ENCODE assay signal across 17 cellular contexts in the genomic region with DNA sequence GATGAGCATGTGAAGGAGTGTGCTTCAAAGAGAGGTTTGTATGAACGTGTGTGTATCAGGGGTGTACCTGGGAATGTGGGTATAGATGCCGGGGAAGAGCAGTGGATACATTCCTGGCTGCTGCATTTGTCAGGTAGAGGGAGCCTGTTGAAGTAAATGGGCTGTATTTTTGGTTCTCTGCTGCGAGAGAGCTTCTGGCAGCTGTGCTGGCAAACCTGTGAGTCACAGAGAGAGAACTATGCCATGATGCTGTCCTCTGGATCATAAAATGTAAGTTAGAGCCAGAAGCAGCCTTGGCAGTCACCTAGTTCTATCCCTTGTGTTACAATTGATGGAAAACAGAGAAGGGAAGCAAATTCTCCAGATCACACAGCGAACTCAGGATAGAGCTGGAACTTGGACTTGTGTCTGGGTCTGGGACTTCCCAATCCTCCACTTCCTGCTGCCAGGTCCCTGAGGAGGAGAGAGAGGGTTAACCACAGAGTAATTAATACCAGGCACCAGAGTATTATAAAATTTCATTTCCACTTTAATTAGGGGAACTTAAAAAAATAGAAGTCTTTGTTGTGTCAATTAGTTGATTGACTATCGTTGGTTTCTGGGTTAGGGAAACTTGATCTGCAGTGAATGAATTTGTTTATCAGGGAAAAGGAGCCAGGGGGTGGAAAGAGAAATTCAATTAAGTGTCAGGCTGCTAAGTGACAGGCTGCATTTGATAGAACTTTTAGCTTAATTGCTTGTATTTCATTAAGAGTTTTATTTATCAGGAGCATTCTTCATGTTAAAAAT. TPM values are rescaled to one million over a fixed set of nuclear protein-coding genes. Genes with fewer than 3 reads are reported as not detected.
DNase-seq lines count a peak whose midpoint lies in the region; ATAC-seq and TF ChIP-seq lines count a peak whose summit lies in the region.
"Had no signal": no experiment of that assay in that cellular context is flagged by ENCODE, and none has a peak within 500 bp of the region (broad histone marks: within the 10 kb centered on the region; RNA-seq: fewer than 3 reads in every experiment).

No MANE protein-coding gene starts in this region.

- TF ChIP-seq CTCF in AG09319 (IDR thresholded peaks at IDR 0.05; ENCODE audit: low read depth, low read length), result peak; percentile 3
- no peak for TF ChIP-seq CTCF in IMR-90 (conservative IDR thresholded peaks at IDR 0.05; ENCODE audit: low read depth, low read length)
- TF ChIP-seq CTCF in brain (conservative IDR thresholded peaks at IDR 0.05), result no peak
- TF ChIP-seq CTCF in chondrocyte (IDR thresholded peaks at IDR 0.05), result no peak

- no peak for TF ChIP-seq POLR2A in IMR-90 (IDR thresholded peaks at IDR 0.05; ENCODE audit: low read depth, low read length)

- H2AK5ac ChIP-seq in IMR-90 (ENCODE audit: low read depth, low read length), result peak overlapping the region; percentile 63; the same call in 1 of the 2 replicates

- in situ Hi-C loops in IMR-90 (cut with MboI; ENCODE audit: low sequenced_read_pairs), result no loop called here

- no peak overlapping the region for H3K4me2 ChIP-seq in IMR-90 (ENCODE audit: low read depth, low read length)
- H3K4me2 ChIP-seq: BLaER1 had no signal

- no peak overlapping the region for H4K8ac ChIP-seq in IMR-90 (ENCODE audit: low read depth in 2 of 2, low read length in 2 of 2)

- peak overlapping the region in 4 of 5 experiments; percentile 6 to 86 (median 17) for H3K27ac Mint-ChIP-seq in brain
- H3K27ac Mint-ChIP-seq in chondrocyte (ENCODE audit: unreplicated experiment), result no peak overlapping the region
- H3K27ac Mint-ChIP-seq: activated T-helper 17 cell treated with anti-CD3 and anti-CD28 coated beads, Interleukin-2, amount 50 U/mL, for 72 hours; nephron progenitor cell had no signal

- H3K9ac ChIP-seq in IMR-90 (ENCODE audit: low read depth, low read length), result no peak overlapping the region
- H3K9ac ChIP-seq: BLaER1 had no signal

- no peak overlapping the region for H2BK5ac ChIP-seq in IMR-90 (ENCODE audit: low read depth, low read length, poor library complexity, severe bottlenecking)

- H4K5ac ChIP-seq in IMR-90 (ENCODE audit: low read depth, low read length), result no peak overlapping the region

- 0% methylated on average over 1 of the region's 5 CpGs; no CpG with 5 or more reads in 1 of the 2 experiments for WGBS in IMR-90 (ENCODE audit: extremely low coverage in 2 of 2, insufficient read length in 1 of 2), 2 experiments

- CTCF ChIA-PET in IMR-90 (lab: Yijun Ruan, JAX), result no interaction called here

- H3K27ac ChIP-seq in IMR-90 (ENCODE audit: insufficient read depth, low read length), result no peak overlapping the region
- H3K27ac ChIP-seq: BLaER1, upper lobe of left lung had no signal

- peak overlapping the region; percentile 68 for H2BK20ac ChIP-seq in IMR-90 (ENCODE audit: low read depth, low read length)

- no peak overlapping the region for H3K56ac ChIP-seq in IMR-90 (ENCODE audit: extremely low read depth, insufficient read depth, low read length)

- H3K4me3 ChIP-seq in IMR-90 (ENCODE audit: insufficient read depth, low read depth, low read length), result no peak overlapping the region
- H3K4me3 ChIP-seq: BLaER1, upper lobe of left lung had no signal

- no peak overlapping the region for H2AK9ac ChIP-seq in IMR-90 (replicated peaks; ENCODE audit: low read depth, low read length, poor library complexity)

- no peaks in the 10 kb centered on the region for H4K20me1 ChIP-seq in IMR-90 (ENCODE audit: insufficient read depth, low read length)
- H4K20me1 ChIP-seq: BLaER1 had no signal

- POLR2A ChIA-PET in IMR-90 (lab: Charles Lee; ENCODE audit: unreplicated experiment), result interaction anchor here (0.6 kb wide), 1 partner anchor 428 kb away, joined by 3 read pairs; no protein-coding TSS in a partner anchor

- H3K4me3 Mint-ChIP-seq in brain (peak overlapping the region in 2 of 5 experiments; percentile 11 to 22), chondrocyte (ENCODE audit: unreplicated experiment) (no peak overlapping the region)
- H3K4me3 Mint-ChIP-seq: activated T-helper 17 cell treated with anti-CD3 and anti-CD28 coated beads, Interleukin-2, amount 50 U/mL, for 72 hours; nephron progenitor cell had no signal

- H2BK120ac ChIP-seq in IMR-90 (ENCODE audit: low read depth, low read length), result no peak overlapping the region

- H3K4me1 ChIP-seq in IMR-90 (ENCODE audit: control insufficient read depth, insufficient read depth, low read length), result no peaks in the 10 kb centered on the region
- H3K4me1 ChIP-seq: upper lobe of left lung had no signal

- no peak for TF ChIP-seq RAD21 in IMR-90 (IDR thresholded peaks at IDR 0.05; ENCODE audit: low read length)

- H3K9me1 ChIP-seq in IMR-90 (ENCODE audit: insufficient read depth, low read length), result peaks cover 7% of the 10 kb centered on the region; the same call in 1 of the 2 replicates

- peaks cover 6% of the 10 kb centered on the region; the same call in 1 of the 2 replicates for H3K27me3 ChIP-seq in IMR-90 (ENCODE audit: control insufficient read depth, insufficient read depth, low read length)
- H3K27me3 ChIP-seq: BLaER1, upper lobe of left lung had no signal

- no peak overlapping the region; the same call in 1 of the 2 replicates for H3K23ac ChIP-seq in IMR-90 (ENCODE audit: low read depth, low read length)

- no peaks in the 10 kb centered on the region for H3K36me3 ChIP-seq in IMR-90 (ENCODE audit: control insufficient read depth, insufficient read depth, low read length)
- H3K36me3 ChIP-seq: BLaER1, upper lobe of left lung had no signal

- no peaks in the 10 kb centered on the region for H3K9me3 ChIP-seq in IMR-90 (ENCODE audit: control insufficient read depth, insufficient read depth, low read length)
- H3K9me3 ChIP-seq: BLaER1, upper lobe of left lung had no signal

- dilution Hi-C loops in IMR-90 (cut with HindIII; ENCODE audit: low sequenced_read_pairs, unreplicated experiment), result no loop called here

- intact Hi-C loops in IMR-90 (cut with micrococcal nuclease), result no loop called here

- peak overlapping the region; percentile 70; the same call in 1 of the 2 replicates for H3K14ac ChIP-seq in IMR-90 (replicated peaks; ENCODE audit: low read depth, low read length)

- 0 out of 2 replicates have a peak overlapping the region, but pooled peaks have one; percentile 13 for H3K4ac ChIP-seq in IMR-90 (ENCODE audit: low read depth, low read length)

- BruUV-seq in IMR-90 (replicated peaks; lab: Mats Ljungman, UMichigan), result no TSS peak

- peak overlapping the region; percentile 61 for H2AFZ ChIP-seq in IMR-90 (replicated peaks; ENCODE audit: low read length, poor library complexity)

- no peak overlapping the region for H2BK15ac ChIP-seq in IMR-90 (ENCODE audit: low read depth, low read length)

- DNase-seq in AG09319 (ENCODE audit: extremely low read depth, low read depth) (no peak), IMR-90 (peak; percentile 50), islet precursor cell (peak; percentile 62), retina (no peak), cerebellum (ENCODE audit: low spot score) (no peak), chondrocyte (ENCODE audit: low spot score) (no peak)
- no peak for DNase-seq in effector CD4-positive, alpha-beta T cell
- DNase-seq: cerebellar nuclear complex, left cardiac atrium, NCI-H1048, NCI-H524 treated with DMSO at 0.1 percent for 48 hours, nephron progenitor cell, upper lobe of left lung had no signal

- H3K27me3 Mint-ChIP-seq in brain (peaks cover 5% of the 10 kb centered on the region), chondrocyte (ENCODE audit: low read depth) (peaks cover 57% of the 10 kb centered on the region)

- no peaks in the 10 kb centered on the region for H3K79me1 ChIP-seq in IMR-90 (ENCODE audit: low read depth in 1 of 2, low read length in 2 of 2)

- no peak overlapping the region for H3K18ac ChIP-seq in IMR-90 (ENCODE audit: low read depth, low read length)

- H3K36me3 Mint-ChIP-seq in brain (no peaks in the 10 kb centered on the region), chondrocyte (ENCODE audit: low read depth) (no peaks in the 10 kb centered on the region)

- peak; percentile 61 for ATAC-seq in IMR-90 (ENCODE audit: low read depth)
- ATAC-seq: activated T-helper 17 cell treated with anti-CD3 and anti-CD28 coated beads, Interleukin-2, amount 50 U/mL, for 72 hours had no signal

- H3K4me1 Mint-ChIP-seq in brain, result peaks cover 37% of the 10 kb centered on the region
- no peaks in the 10 kb centered on the region for H3K4me1 Mint-ChIP-seq in chondrocyte (ENCODE audit: low read depth)
- H3K4me1 Mint-ChIP-seq: activated T-helper 17 cell treated with anti-CD3 and anti-CD28 coated beads, Interleukin-2, amount 50 U/mL, for 72 hours had no signal

- H3K9me3 Mint-ChIP-seq in brain (peaks cover 0 to 4% (median 0%) of the 10 kb centered on the region in 5 experiments), chondrocyte (ENCODE audit: low read depth) (no peaks in the 10 kb centered on the region)
- H3K9me3 Mint-ChIP-seq: activated T-helper 17 cell treated with anti-CD3 and anti-CD28 coated beads, Interleukin-2, amount 50 U/mL, for 72 hours had no signal

- H4K91ac ChIP-seq in IMR-90 (ENCODE audit: insufficient read depth, low read depth, low read length), result 0 out of 2 replicates have a peak overlapping the region, but pooled peaks have one; percentile 21

TF ChIP-seq in IMR-90, 13 proteins besides CTCF, POLR2A, EP300 and RAD21:
- no peak for TF ChIP-seq CEBPB (IDR thresholded peaks at IDR 0.05; ENCODE audit: low read depth, low read length)
- no peak for TF ChIP-seq MAZ (IDR thresholded peaks at IDR 0.05; ENCODE audit: borderline replicate concordance, low read depth, low read length)
- TF ChIP-seq NFE2L2 (IDR thresholded peaks at IDR 0.05; ENCODE audit: low read depth, low read length), result no peak

RNA-seq across cellular contexts. Expression of gene GTSF1L, which starts 41.1 kb away (rescaled TPM):
- total RNA-seq in IMR-90 (2012; rRNA removed), result not detected in 2 replicates
- polyA plus RNA-seq in IMR-90 (2012; rRNA removed), result not detected in 2 replicates
- not detected in 2 replicates for polyA plus RNA-seq in IMR-90 (2012; cell fraction: cytosol; rRNA removed)
- not detected in 2 replicates for polyA plus RNA-seq in IMR-90 (2012; cell fraction: nucleus; rRNA removed; ENCODE audit: low replicate concordance)
- not detected for polyA plus RNA-seq in brain (ENCODE audit: insufficient read depth, low read depth, low replicate concordance)
- not detected for total RNA-seq in cerebellum
- total RNA-seq in chondrocyte, result not detected in 3 replicates
- total RNA-seq: activated T-helper 17 cell treated with anti-CD3 and anti-CD28 coated beads, Interleukin-2, amount 50 U/mL, for 72 hours; frontal cortex; left cardiac atrium; upper lobe of left lung had no signal

Comparison
In these comparisons a context has a peak if more than half of its experiments do, and no peak if none do; other contexts are left out.
1. DNase-seq: peak in IMR-90 (single experiment) and islet precursor cell (single experiment); none in AG09319 (single experiment), retina (single experiment), cerebellum (single experiment), chondrocyte (single experiment) and effector CD4-positive, alpha-beta T cell (single experiment).